Comparison of ENCODE assay signal across 21 cellular contexts in the genomic region with DNA sequence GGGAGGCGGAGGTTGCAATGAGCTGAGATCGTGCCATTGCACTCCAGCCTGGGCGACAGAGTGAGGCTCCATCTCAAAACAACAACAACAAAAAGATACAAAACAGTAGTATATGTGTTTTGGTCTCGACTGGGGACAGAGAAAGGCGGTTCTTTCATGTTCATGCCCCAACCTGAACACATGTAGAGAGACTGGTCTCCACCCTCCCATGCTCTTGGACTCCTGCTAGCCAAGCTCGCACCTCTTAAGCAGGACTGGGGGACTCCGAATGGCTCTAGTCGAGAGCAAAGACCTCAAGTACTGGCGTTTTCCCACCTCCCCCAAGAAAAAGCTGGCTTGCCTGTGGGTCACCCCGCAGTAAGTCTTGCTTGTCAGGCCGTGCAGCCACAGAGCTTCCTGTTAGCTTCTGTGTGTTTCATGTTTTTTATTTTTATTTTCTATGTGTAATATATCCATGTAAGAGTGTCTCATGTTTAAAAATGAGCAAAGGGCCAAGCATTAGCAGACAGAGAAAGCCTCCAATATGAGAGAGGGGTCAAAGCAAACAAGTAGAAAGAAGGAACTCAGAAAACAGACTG.
A peak's percentile ranks its signal among the peaks of the same experiment; 100 is the strongest.
DNase-seq lines count a peak whose midpoint lies in the region; ATAC-seq lines count a peak whose summit lies in the region.
"Had no signal": no experiment of that assay in that cellular context is flagged by ENCODE, and none has a peak within 500 bp of the region (broad histone marks: within the 10 kb centered on the region; RNA-seq: fewer than 3 reads in every experiment).

No MANE protein-coding gene starts in this region.

- intact Hi-C loops in posterior vena cava (cut with DNase I) = no loop called here

- ATAC-seq in GM19035 (IDR thresholded peaks at IDR 0.05; ENCODE audit: unreplicated experiment) (peak; percentile 69), HG03060 (IDR thresholded peaks at IDR 0.05; ENCODE audit: low read depth, unreplicated experiment) (peak; percentile 92)
- ATAC-seq: pancreas; stimulated activated naive CD8-positive, alpha-beta T cell treated with anti-CD3 and anti-CD28 coated beads, Interleukin-15, Interleukin-2, amounts not matched to agents 100 U/mL and 50 U/mL, for 24 hours; T-cell had no signal

- DNase-seq in UCSD-AML1 (lab: John Stamatoyannopoulos, UW; ENCODE audit: unreplicated experiment) = peak; percentile 32
- peak; percentile 48 for DNase-seq in posterior vena cava (ENCODE audit: low spot score)
- no peak for DNase-seq in activated CD4-positive, alpha-beta T cell treated with anti-CD3 and anti-CD28 coated beads, Interleukin-2, amount 50 U/mL, for 48 hours
- DNase-seq in caudate nucleus (lab: John Stamatoyannopoulos, UW) = no peak
- DNase-seq in anterior cingulate cortex (lab: John Stamatoyannopoulos, UW) = no peak
- DNase-seq: activated CD4-positive, alpha-beta T cell treated with anti-CD3 and anti-CD28 coated beads, Interleukin-2, amount 10 ng/mL, durations not matched to agents 24 days and 14 days; activated CD8-positive, alpha-beta memory T cell treated with anti-CD3 and anti-CD28 coated beads, Interleukin-2, amount 50 U/mL, for 48 hours; activated effector memory CD4-positive, alpha-beta T cell treated with anti-CD3 and anti-CD28 coated beads, Interleukin-2, amount 50 U/mL, for 16 hours; islet precursor cell; NCI-H1092 treated with DMSO at 0.1 percent for 48 hours; NCI-H526; pancreas; SIG-M5; sigmoid colon; stimulated activated naive CD8-positive, alpha-beta T cell treated with anti-CD3 and anti-CD28 coated beads, Interleukin-15, Interleukin-2, amounts not matched to agents 100 U/mL and 50 U/mL, for 24 hours; trophoblast cell had no signal

- H3K27ac ChIP-seq in caudate nucleus (ENCODE audit: low read depth, low read length) = no peak overlapping the region
- H3K27ac ChIP-seq: hepatocyte, KMS-11, pancreas, sigmoid colon had no signal

Comparison
In these comparisons a context has a peak if more than half of its experiments do, and no peak if none do; other contexts are left out.
1. DNase-seq: peak in UCSD-AML1 (single experiment) and posterior vena cava (single experiment); none in activated CD4-positive, alpha-beta T cell treated with anti-CD3 and anti-CD28 coated beads, Interleukin-2, amount 50 U/mL, for 48 hours (0 of 2), caudate nucleus (0 of 61) and anterior cingulate cortex (0 of 58).